ENCODE assay signal across 20 cellular contexts in the genomic region with DNA sequence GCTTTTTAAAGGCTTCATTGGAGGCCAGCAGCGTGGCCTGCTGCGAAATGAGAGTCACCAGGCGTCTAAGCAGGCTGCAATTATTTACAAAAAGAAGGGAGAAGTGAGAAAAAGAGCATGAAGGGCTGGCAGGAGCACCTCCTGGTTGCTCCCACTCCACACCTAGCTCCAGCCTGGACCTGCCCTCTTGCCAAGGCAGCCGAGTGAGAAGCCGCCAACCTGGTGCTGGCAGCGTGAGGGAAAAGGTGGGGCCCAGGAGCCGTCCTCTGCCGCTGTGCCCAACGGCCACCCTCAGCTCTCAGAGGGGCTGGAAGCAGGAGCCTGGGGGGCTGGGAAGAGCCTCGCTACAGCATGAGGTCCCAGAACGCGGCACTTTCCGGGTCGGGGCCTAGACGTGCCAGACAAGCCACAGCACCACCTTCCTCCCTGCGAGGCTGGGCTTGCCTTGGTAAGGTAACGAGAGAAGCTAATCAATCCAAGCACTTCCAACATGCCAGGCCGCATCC. TPM values are rescaled to one million over a fixed set of nuclear protein-coding genes. Genes with fewer than 3 reads are reported as not detected.
DNase-seq lines count a peak whose midpoint lies in the region; ATAC-seq and TF ChIP-seq lines count a peak whose summit lies in the region.
"Had no signal": no experiment of that assay in that cellular context is flagged by ENCODE, and none has a peak within 500 bp of the region (broad histone marks: within the 10 kb centered on the region; RNA-seq: fewer than 3 reads in every experiment).

No MANE protein-coding gene starts in this region.

- H3K9me3 ChIP-seq in heart left ventricle (no peaks in the 10 kb centered on the region), esophagus squamous epithelium (no peaks in the 10 kb centered on the region), thyroid gland (no peaks in the 10 kb centered on the region)
- H3K9me3 ChIP-seq: BLaER1 treated with 17β-estradiol and CSF1 and Interleukin-3, amounts not matched to agents 10 nM and 100 nM had no signal

- H3K36me3 Mint-ChIP-seq in neural crest cell (ENCODE audit: low read depth): peaks cover 3% of the 10 kb centered on the region

- intact Hi-C loops in heart left ventricle (cut with DNase I) (no loop called here), left cardiac atrium (cut with DNase I) (no loop called here), esophagus squamous epithelium (cut with DNase I) (no loop called here), thyroid gland (cut with DNase I) (no loop called here)

- ATAC-seq in heart left ventricle: no peak
- no peak for ATAC-seq in left cardiac atrium
- no peak for ATAC-seq in GM19023 (IDR thresholded peaks at IDR 0.05; ENCODE audit: unreplicated experiment)
- ATAC-seq: GM12878 had no signal

- H3K4me1 ChIP-seq in heart left ventricle (peaks cover 0 to 37% (median 4%) of the 10 kb centered on the region in 12 donors), esophagus squamous epithelium (peaks cover 4 to 95% (median 21%) of the 10 kb centered on the region in 3 donors), thyroid gland (peaks cover 3 to 26% of the 10 kb centered on the region in 2 donors)

- no peak for TF ChIP-seq CTCF in heart left ventricle (IDR thresholded peaks at IDR 0.05)
- no peak for TF ChIP-seq CTCF in esophagus squamous epithelium (IDR thresholded peaks at IDR 0.05)
- no peak for TF ChIP-seq CTCF in neural crest cell (conservative IDR thresholded peaks at IDR 0.05)
- no peak for TF ChIP-seq CTCF in thyroid gland (IDR thresholded peaks at IDR 0.05)

- H3K27me3 ChIP-seq in heart left ventricle (no peaks in the 10 kb centered on the region), esophagus squamous epithelium (no peaks in the 10 kb centered on the region), thyroid gland (no peaks in the 10 kb centered on the region)

- no peak for TF ChIP-seq POLR2A in heart left ventricle (IDR thresholded peaks at IDR 0.05)
- no peak for TF ChIP-seq POLR2A in esophagus squamous epithelium (IDR thresholded peaks at IDR 0.05)
- no peak for TF ChIP-seq POLR2A in thyroid gland (IDR thresholded peaks at IDR 0.05)

- no peaks in the 10 kb centered on the region for H3K9me3 Mint-ChIP-seq in neural crest cell

- WGBS in heart left ventricle, 4 donors: 78 to 90% (median 85%) methylated on average over 14 to 18 of the region's 18 CpGs
- WGBS in esophagus squamous epithelium, 2 donors: 80% methylated on average over 11 of the region's 18 CpGs; no CpG with 5 or more reads in 1 of the 2 donors
- WGBS in thyroid gland, 2 donors: 56 to 69% methylated on average over 6 to 18 of the region's 18 CpGs

- H3K27me3 Mint-ChIP-seq in neural crest cell (ENCODE audit: low read depth): no peaks in the 10 kb centered on the region

- H3K36me3 ChIP-seq in heart left ventricle: peaks cover 0 to 20% (median 3%) of the 10 kb centered on the region in 9 donors
- peaks cover 0 to 52% (median 0%) of the 10 kb centered on the region in 3 donors for H3K36me3 ChIP-seq in esophagus squamous epithelium
- peaks cover 0 to 12% of the 10 kb centered on the region in 2 donors for H3K36me3 ChIP-seq in thyroid gland

- peak in 1 of 5 donors; percentile 40 for DNase-seq in heart left ventricle
- no peak for DNase-seq in left cardiac atrium
- no peak for DNase-seq in esophagus squamous epithelium (lab: John Stamatoyannopoulos, UW)
- no peak for DNase-seq in neural crest cell (ENCODE audit: low read depth, low spot score)
- DNase-seq in thyroid gland: peak; percentile 73 to 79
- DNase-seq in T-helper 1 cell: no peak
- no peak for DNase-seq in Kasumi-1 (lab: John Stamatoyannopoulos, UW)
- DNase-seq: DND-41, GDM1, KG1, NCI-H1048, NCI-H146, NCI-H2081, NCI-H2227 treated with DMSO at 0.1 percent for 48 hours, NCI-H524, SHP77 had no signal

- H3K4me3 Mint-ChIP-seq in neural crest cell: peak overlapping the region; percentile 31

- no peak overlapping the region for H3K4me3 ChIP-seq in heart left ventricle
- H3K4me3 ChIP-seq in esophagus squamous epithelium: no peak overlapping the region
- H3K4me3 ChIP-seq in thyroid gland (replicated peaks in 1 of 3): no peak overlapping the region
- H3K4me3 ChIP-seq: BLaER1 treated with 17β-estradiol and CSF1 and Interleukin-3, amounts not matched to agents 10 nM and 100 nM; GM12878 had no signal

- peak overlapping the region in 10 of 12 donors; percentile 60 to 87 (median 78) for H3K27ac ChIP-seq in heart left ventricle
- H3K27ac ChIP-seq in esophagus squamous epithelium: peak overlapping the region; percentile 44 to 71 (median 64)
- peak overlapping the region in 1 of 3 donors; percentile 36 for H3K27ac ChIP-seq in thyroid gland
- H3K27ac ChIP-seq: BLaER1 treated with 17β-estradiol and CSF1 and Interleukin-3, amounts not matched to agents 10 nM and 100 nM had no signal

- peaks cover 6% of the 10 kb centered on the region for H3K4me1 Mint-ChIP-seq in neural crest cell

- H3K27ac Mint-ChIP-seq in neural crest cell (ENCODE audit: unreplicated experiment): no peak overlapping the region

RNA-seq across cellular contexts. Expression of gene SLC6A8, which starts 16.3 kb away (rescaled TPM):
- total RNA-seq in heart left ventricle (100 to 1,000 TPM; 113 to 203 (median 179) TPM), left cardiac atrium (100 to 1,000 TPM; 107 to 134 TPM), esophagus squamous epithelium (10 to 100 TPM; 19.5 to 36.2 (median 25.4) TPM), neural crest cell (123 and 125 TPM in 2 replicates), thyroid gland (1 to 10 TPM; 4.0 to 8.0 (median 6.1) TPM)
- polyA plus RNA-seq in heart left ventricle: 100 to 1,000 TPM; 138 to 241 TPM

RNA-seq across cellular contexts. Expression of gene BCAP31, which starts 20.1 kb away (rescaled TPM):
- total RNA-seq in heart left ventricle (100 to 1,000 TPM in 5 of 9 donors, 10 to 100 TPM in 4; 59.9 to 162 (median 102) TPM), left cardiac atrium (100 to 1,000 TPM; 123 to 159 TPM), esophagus squamous epithelium (100 to 1,000 TPM in 3 of 4 donors, 10 to 100 TPM in 1; 99.2 to 180 (median 142) TPM), neural crest cell (117 and 118 TPM in 2 replicates), thyroid gland (100 to 1,000 TPM; 170 to 228 (median 185) TPM)
- polyA plus RNA-seq in heart left ventricle: 100 to 1,000 TPM in 1 of 2 donors, 10 to 100 TPM in 1; 87.7 to 158 TPM

RNA-seq across cellular contexts. Expression of gene ABCD1, which starts 20.6 kb away (rescaled TPM):
- 10 to 100 TPM; 13.5 to 25.6 (median 17.6) TPM for total RNA-seq in heart left ventricle
- polyA plus RNA-seq in heart left ventricle: 10 to 100 TPM; 12.9 to 13.5 TPM
- total RNA-seq in left cardiac atrium: 10 to 100 TPM; 11.5 to 15.0 TPM
- total RNA-seq in esophagus squamous epithelium: 1 to 10 TPM; 1.8 to 5.0 (median 3.5) TPM
- 6.0 and 6.6 TPM in 2 replicates for total RNA-seq in neural crest cell
- total RNA-seq in thyroid gland: 10 to 100 TPM in 1 of 4 donors, 1 to 10 TPM in 3; 7.0 to 11.8 (median 8.9) TPM

RNA-seq across cellular contexts. Expression of gene PNCK, which starts 30.5 kb away (rescaled TPM):
- total RNA-seq in heart left ventricle: 1 to 10 TPM; 3.1 to 7.3 (median 6.6) TPM
- 1 to 10 TPM; 1.4 to 3.2 TPM for polyA plus RNA-seq in heart left ventricle
- total RNA-seq in left cardiac atrium: 10 to 100 TPM in 1 of 2 donors, 1 to 10 TPM in 1; 9.7 to 14.6 TPM
- 1 to 10 TPM in 2 of 4 donors, under 1 TPM in 1, not detected in 1; 0.82 to 5.7 (median 1.5) TPM for total RNA-seq in esophagus squamous epithelium
- total RNA-seq in neural crest cell: 9.4 and 10.2 TPM in 2 replicates
- under 1 TPM in 1 of 4 donors, not detected in 3; 0.83 TPM for total RNA-seq in thyroid gland
- total RNA-seq: M059J had no signal

RNA-seq across cellular contexts. Expression of gene DUSP9, which starts 57.1 kb away (rescaled TPM):
- total RNA-seq in heart left ventricle (under 1 TPM in 1 of 9 donors, not detected in 8; 0.25 TPM), left cardiac atrium (not detected), esophagus squamous epithelium (1 to 10 TPM in 2 of 4 donors, under 1 TPM in 2; 0.38 to 4.0 (median 1.3) TPM), neural crest cell (1.7 TPM in 2 replicates), thyroid gland (not detected)
- polyA plus RNA-seq in heart left ventricle: under 1 TPM in 1 of 2 donors, not detected in 1; 0.04 TPM
- polyA plus RNA-seq: GM12878 had no signal

Comparison
In these comparisons a context has a peak if more than half of its experiments do, and no peak if none do; other contexts are left out.
1. DNase-seq: peak in thyroid gland (2 of 2); none in left cardiac atrium (single experiment), esophagus squamous epithelium (single experiment), neural crest cell (single experiment), T-helper 1 cell (0 of 5) and Kasumi-1 (0 of 2).